Comparison of ENCODE assay signal across 1 cellular context in genomic region chr1:1162597-1163537, GRCh38.
TF ChIP-seq lines count a peak whose summit lies in the region.

No MANE protein-coding gene starts in this region.

TF ChIP-seq in WTC11, 78 proteins besides CTCF, POLR2A, EP300 and RAD21 (continued from another document):
- no peak for TF ChIP-seq PRDM15 (CRISPR knock-in tag; IDR thresholded peaks at IDR 0.05)
TF ChIP-seq in WTC11: peak in this region for 6.
